ENCODE assay signal across 9 cellular contexts in the genomic region with DNA sequence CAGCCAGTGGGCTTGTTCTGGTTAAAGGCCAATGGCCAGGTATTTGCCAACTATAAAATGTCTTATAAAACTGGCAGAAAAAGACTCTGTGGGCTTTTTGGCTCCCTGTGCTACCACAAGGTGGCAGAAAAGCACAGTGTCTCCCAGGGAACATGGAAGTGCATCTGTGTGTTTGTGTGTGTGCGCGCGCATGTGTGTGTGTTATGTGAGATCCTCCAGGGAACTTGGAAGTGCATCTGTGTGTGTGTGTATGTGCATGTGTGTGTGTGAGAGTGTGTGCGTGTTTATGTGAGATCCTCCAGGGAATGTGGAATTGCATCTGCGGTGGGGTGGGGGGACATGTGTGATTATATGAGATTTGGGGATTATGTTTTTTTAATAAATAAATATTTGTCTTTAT. TPM values are rescaled to one million over a fixed set of nuclear protein-coding genes. Genes with fewer than 3 reads are reported as not detected.
DNase-seq lines count a peak whose midpoint lies in the region; ATAC-seq lines count a peak whose summit lies in the region.
"Had no signal": no experiment of that assay in that cellular context is flagged by ENCODE, and none has a peak within 500 bp of the region (broad histone marks: within the 10 kb centered on the region; RNA-seq: fewer than 3 reads in every experiment).

No MANE protein-coding gene starts in this region.

- H3K4me3 ChIP-seq in H7 (ENCODE audit: insufficient read depth, low read depth, low read length): no peak overlapping the region
- H3K4me3 ChIP-seq: ovary had no signal

- H3K27me3 ChIP-seq in H7 (ENCODE audit: control insufficient read depth, insufficient read depth, low read length): no peaks in the 10 kb centered on the region
- H3K27me3 ChIP-seq: ovary had no signal

- no peaks in the 10 kb centered on the region for H3K27me3 Mint-ChIP-seq in activated naive CD4-positive, alpha-beta T cell treated with anti-CD3 and anti-CD28 coated beads for 36 hours (ENCODE audit: low read depth)

- no peaks in the 10 kb centered on the region for H3K36me3 ChIP-seq in H7 (replicated peaks; ENCODE audit: control insufficient read depth, insufficient read depth, low read length)
- H3K36me3 ChIP-seq: ovary had no signal

- H3K27ac Mint-ChIP-seq in activated naive CD4-positive, alpha-beta T cell treated with anti-CD3 and anti-CD28 coated beads for 36 hours: no peak overlapping the region

- ATAC-seq in HG02678 (IDR thresholded peaks at IDR 0.05; ENCODE audit: unreplicated experiment) (no peak), GM18520 (IDR thresholded peaks at IDR 0.05; ENCODE audit: unreplicated experiment) (no peak)

- CTCF ChIA-PET in activated naive CD4-positive, alpha-beta T cell treated with anti-CD3 and anti-CD28 coated beads for 36 hours (lab: Charles Lee): no interaction called here

- peaks cover 1% of the 10 kb centered on the region for H3K36me3 Mint-ChIP-seq in activated naive CD4-positive, alpha-beta T cell treated with anti-CD3 and anti-CD28 coated beads for 36 hours (ENCODE audit: low read depth)

- H3K9me3 Mint-ChIP-seq in activated naive CD4-positive, alpha-beta T cell treated with anti-CD3 and anti-CD28 coated beads for 36 hours: peaks cover 10% of the 10 kb centered on the region

- no peaks in the 10 kb centered on the region for H3K4me1 Mint-ChIP-seq in activated naive CD4-positive, alpha-beta T cell treated with anti-CD3 and anti-CD28 coated beads for 36 hours (ENCODE audit: low read depth)

- peak; percentile 68 for DNase-seq in CD1c-positive myeloid dendritic cell (ENCODE audit: extremely low spot score)
- peak; percentile 37 for DNase-seq in H7
- peak; percentile 19 for DNase-seq in NOMO-1 treated with dmso at 0.1 percent for 144 hours (lab: John Stamatoyannopoulos, UW; ENCODE audit: unreplicated experiment)
- peak; percentile 64 for DNase-seq in activated naive CD4-positive, alpha-beta T cell treated with anti-CD3 and anti-CD28 coated beads for 36 hours
- DNase-seq in iPS DF 19.7 (ENCODE audit: low read depth, low spot score): peak; percentile 15
- peak; percentile 33 to 37 for DNase-seq in stimulated activated CD4-positive, alpha-beta T cell treated with anti-CD3 and anti-CD28 coated beads, Interleukin-15, amount 100 ng/mL, for 48 hours (ENCODE audit: low read depth in 2 of 2)

- H3K4me3 Mint-ChIP-seq in activated naive CD4-positive, alpha-beta T cell treated with anti-CD3 and anti-CD28 coated beads for 36 hours: no peak overlapping the region

- intact Hi-C loops in activated naive CD4-positive, alpha-beta T cell treated with anti-CD3 and anti-CD28 coated beads for 36 hours (cut with micrococcal nuclease): loop anchor here (1.0 to 2.0 kb wide), 3 partner anchors 210 to 469 kb away; a partner anchor contains a TSS

RNA-seq across cellular contexts. Expression of a gene that starts 30.2 kb away (rescaled TPM):
- 29.7 and 37.4 TPM in 2 replicates for total RNA-seq in H7 (2014; rRNA removed; shearing (Covaris generic))
- 10 to 100 TPM; 34.5 to 37.2 TPM for total RNA-seq in activated naive CD4-positive, alpha-beta T cell treated with anti-CD3 and anti-CD28 coated beads for 36 hours

Comparison
In these comparisons a context has a peak if more than half of its experiments do, and no peak if none do; other contexts are left out.
1. DNase-seq: peak in every context shown above with its lines; median percentile 68 in CD1c-positive myeloid dendritic cell; 64 in activated naive CD4-positive, alpha-beta T cell treated with anti-CD3 and anti-CD28 coated beads for 36 hours; 37 in H7; 35 in stimulated activated CD4-positive, alpha-beta T cell treated with anti-CD3 and anti-CD28 coated beads, Interleukin-15, amount 100 ng/mL, for 48 hours; 19 in NOMO-1 treated with dmso at 0.1 percent for 144 hours; 15 in iPS DF 19.7.